Comparison of ENCODE assay signal across 2 cellular contexts in the genomic region with DNA sequence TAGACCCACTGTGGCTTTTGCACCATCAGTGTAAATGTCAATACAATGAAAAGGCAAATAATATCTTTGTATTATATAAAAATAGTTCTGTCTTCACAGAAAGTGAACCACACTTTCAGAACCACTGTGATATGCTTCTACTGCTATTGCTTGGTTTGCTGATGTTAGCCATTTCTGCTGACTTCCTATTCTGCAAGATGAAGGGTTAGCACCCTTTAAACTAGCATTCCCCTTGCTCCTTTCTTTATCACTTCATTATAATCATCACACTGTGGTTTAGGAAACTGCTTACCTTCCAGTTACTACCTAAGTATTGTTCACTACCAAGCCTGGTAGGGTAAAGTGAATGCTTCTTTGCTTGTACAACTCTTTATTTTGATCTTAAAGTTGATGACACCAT.
TF ChIP-seq lines count a peak whose summit lies in the region.

No MANE protein-coding gene starts in this region.

TF ChIP-seq in HCT116, 20 proteins besides CTCF, POLR2A, EP300 and RAD21:
- no peak for TF ChIP-seq TCF7L2 (IDR thresholded peaks at IDR 0.05; ENCODE audit: borderline replicate concordance, extremely low read depth, insufficient read depth, insufficient read length)
- TF ChIP-seq MAX (IDR thresholded peaks at IDR 0.05), result no peak

TF ChIP-seq in K562, 482 proteins besides CTCF, POLR2A, EP300 and RAD21:
- TF ChIP-seq, protein P1, sequence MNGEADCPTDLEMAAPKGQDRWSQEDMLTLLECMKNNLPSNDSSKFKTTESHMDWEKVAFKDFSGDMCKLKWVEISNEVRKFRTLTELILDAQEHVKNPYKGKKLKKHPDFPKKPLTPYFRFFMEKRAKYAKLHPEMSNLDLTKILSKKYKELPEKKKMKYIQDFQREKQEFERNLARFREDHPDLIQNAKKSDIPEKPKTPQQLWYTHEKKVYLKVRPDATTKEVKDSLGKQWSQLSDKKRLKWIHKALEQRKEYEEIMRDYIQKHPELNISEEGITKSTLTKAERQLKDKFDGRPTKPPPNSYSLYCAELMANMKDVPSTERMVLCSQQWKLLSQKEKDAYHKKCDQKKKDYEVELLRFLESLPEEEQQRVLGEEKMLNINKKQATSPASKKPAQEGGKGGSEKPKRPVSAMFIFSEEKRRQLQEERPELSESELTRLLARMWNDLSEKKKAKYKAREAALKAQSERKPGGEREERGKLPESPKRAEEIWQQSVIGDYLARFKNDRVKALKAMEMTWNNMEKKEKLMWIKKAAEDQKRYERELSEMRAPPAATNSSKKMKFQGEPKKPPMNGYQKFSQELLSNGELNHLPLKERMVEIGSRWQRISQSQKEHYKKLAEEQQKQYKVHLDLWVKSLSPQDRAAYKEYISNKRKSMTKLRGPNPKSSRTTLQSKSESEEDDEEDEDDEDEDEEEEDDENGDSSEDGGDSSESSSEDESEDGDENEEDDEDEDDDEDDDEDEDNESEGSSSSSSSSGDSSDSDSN (IDR thresholded peaks at IDR 0.05; ENCODE audit: borderline replicate concordance in 1 of 2, low read depth in 2 of 2, low read length in 2 of 2), result no peak
- TF ChIP-seq THRAP3 (IDR thresholded peaks at IDR 0.05; ENCODE audit: borderline replicate concordance) (no peak), NRF1 (conservative IDR thresholded peaks at IDR 0.05 in 1 of 2, IDR thresholded peaks at IDR 0.05 in 1 of 2) (no peak), FOSL1 (tag; conservative IDR thresholded peaks at IDR 0.05) (no peak), HMGN3 (IDR thresholded peaks at IDR 0.05; ENCODE audit: borderline replicate concordance, extremely low read depth, insufficient read length, low read depth, low read length) (no peak), ZNF239 (CRISPR knock-in tag; IDR thresholded peaks at IDR 0.05) (no peak), ZKSCAN1 (IDR thresholded peaks at IDR 0.05; ENCODE audit: low read depth, low read length) (no peak), SMAD3 (CRISPR knock-in tag; conservative IDR thresholded peaks at IDR 0.05) (no peak), E2F6 (IDR thresholded peaks at IDR 0.05; ENCODE audit: borderline replicate concordance in 1 of 2, extremely low read depth in 1 of 2, insufficient read depth in 1 of 2, insufficient read length in 1 of 2, low read depth in 1 of 2, low read length in 1 of 2, poor library complexity in 1 of 2, severe bottlenecking in 1 of 2) (no peak), RB1 (IDR thresholded peaks at IDR 0.05; ENCODE audit: low read depth) (no peak), TCF7 (IDR thresholded peaks at IDR 0.05; ENCODE audit: borderline replicate concordance) (no peak), BCOR (IDR thresholded peaks at IDR 0.05) (no peak), TBL1XR1 (IDR thresholded peaks at IDR 0.05; ENCODE audit: low read length in 2 of 2) (no peak)
